Comparison of ENCODE assay signal across 23 cellular contexts in the genomic region with DNA sequence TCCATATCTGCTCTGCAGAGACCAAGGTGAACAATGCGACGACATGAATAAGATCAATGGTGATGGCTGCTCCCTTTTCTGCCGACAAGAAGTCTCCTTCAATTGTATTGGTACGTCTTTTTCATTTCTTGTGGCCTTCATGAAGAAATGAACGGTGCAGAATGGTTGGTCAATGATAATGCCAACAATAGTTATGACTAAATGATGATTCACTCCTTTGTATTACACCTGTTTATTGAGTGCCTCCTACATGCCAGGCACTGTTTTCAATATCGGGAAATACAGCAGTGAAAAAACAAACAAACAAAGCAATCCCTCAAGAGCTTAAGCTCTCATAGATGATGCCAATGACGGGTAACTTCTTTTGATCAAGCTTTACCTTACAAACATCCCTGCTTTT.
"Had no signal": no experiment of that assay in that cellular context is flagged by ENCODE, and none has a peak within 500 bp of the region (broad histone marks: within the 10 kb centered on the region; RNA-seq: fewer than 3 reads in every experiment).

No MANE protein-coding gene starts in this region.

- H3K36me3 Mint-ChIP-seq: activated naive CD8-positive, alpha-beta T cell treated with anti-CD3 and anti-CD28 coated beads for 36 hours; mesothelial cell of epicardium; natural killer cell; stimulated activated memory B cell treated with anti-CD40 and anti-IgM and Interleukin-4, amounts not matched to agents 10 μg/mL and 1 μg/mL and 100 μg/mL, for 72 hours; WTC11 had no signal

- DNase-seq: activated CD4-positive, alpha-beta T cell treated with anti-CD3 and anti-CD28 coated beads for 36 hours; activated CD4-positive, alpha-beta T cell treated with anti-CD3 and anti-CD28 coated beads, Interleukin-2, amount 50 U/mL, for 48 hours; activated CD8-positive, alpha-beta memory T cell treated with anti-CD3 and anti-CD28 coated beads, Interleukin-2, amount 50 U/mL, for 48 hours; activated naive CD4-positive, alpha-beta T cell treated with Interleukin-2 at 50 U/mL for 16 hours; activated naive CD8-positive, alpha-beta T cell treated with anti-CD3 and anti-CD28 coated beads for 36 hours; activated T-cell treated with anti-CD3 and anti-CD28 coated beads, Interleukin-2, amount 50 U/mL, for 4 hours; cerebellar nuclear complex; heart right ventricle; kidney; lower lobe of right lung; natural killer cell; pancreas; right lobe of liver; small intestine; stimulated activated CD4-positive, alpha-beta T cell treated with anti-CD3 and anti-CD28 coated beads, Interleukin-15, amount 100 ng/mL, for 24 hours; T1000; testis; uterus had no signal

- H3K27ac ChIP-seq: coronary artery, heart right ventricle, lower lobe of right lung, pancreas, right lobe of liver, testis, uterus had no signal

- ATAC-seq: activated CD4-positive, alpha-beta T cell treated with anti-CD3 and anti-CD28 coated beads for 36 hours; activated T-cell treated with anti-CD3 and anti-CD28 coated beads, Interleukin-2, amount 50 U/mL, for 4 hours; heart right ventricle; lower lobe of right lung; natural killer cell; pancreas; right lobe of liver; stimulated activated memory B cell treated with anti-CD40 and anti-IgM and Interleukin-4, amounts not matched to agents 10 μg/mL and 1 μg/mL and 100 μg/mL, for 72 hours had no signal

- H3K27me3 ChIP-seq: heart right ventricle, pancreas, right lobe of liver, testis, uterus had no signal

- H3K4me3 ChIP-seq: coronary artery, heart right ventricle, lower lobe of right lung, pancreas, right lobe of liver, testis, uterus had no signal

- H3K4me1 Mint-ChIP-seq: activated CD4-positive, alpha-beta T cell treated with anti-CD3 and anti-CD28 coated beads for 36 hours; activated naive CD8-positive, alpha-beta T cell treated with anti-CD3 and anti-CD28 coated beads for 36 hours; natural killer cell; stimulated activated memory B cell treated with anti-CD40 and anti-IgM and Interleukin-4, amounts not matched to agents 10 μg/mL and 1 μg/mL and 100 μg/mL, for 72 hours had no signal

- H3K27me3 Mint-ChIP-seq: activated naive CD8-positive, alpha-beta T cell treated with anti-CD3 and anti-CD28 coated beads for 36 hours; stimulated activated memory B cell treated with anti-CD40 and anti-IgM and Interleukin-4, amounts not matched to agents 10 μg/mL and 1 μg/mL and 100 μg/mL, for 72 hours had no signal

- H3K36me3 ChIP-seq: heart right ventricle, lower lobe of right lung, pancreas, right lobe of liver, uterus had no signal

- H3K27ac Mint-ChIP-seq: activated CD4-positive, alpha-beta T cell treated with anti-CD3 and anti-CD28 coated beads for 36 hours; activated naive CD8-positive, alpha-beta T cell treated with anti-CD3 and anti-CD28 coated beads for 36 hours; mesothelial cell of epicardium; natural killer cell; stimulated activated memory B cell treated with anti-CD40 and anti-IgM and Interleukin-4, amounts not matched to agents 10 μg/mL and 1 μg/mL and 100 μg/mL, for 72 hours; T-helper 1 cell treated with Interleukin-12 subunit alpha and Interleukin-12 subunit beta and Interleukin-4 antibody, amounts not matched to agents 30 μg/mL and 1 μg/mL, for 36 hours; WTC11 had no signal

- H3K4me3 Mint-ChIP-seq: activated CD4-positive, alpha-beta T cell treated with anti-CD3 and anti-CD28 coated beads for 36 hours; activated naive CD8-positive, alpha-beta T cell treated with anti-CD3 and anti-CD28 coated beads for 36 hours; activated T-cell treated with anti-CD3 and anti-CD28 coated beads, Interleukin-2, amount 50 U/mL, for 4 hours; mesothelial cell of epicardium; natural killer cell; stimulated activated memory B cell treated with anti-CD40 and anti-IgM and Interleukin-4, amounts not matched to agents 10 μg/mL and 1 μg/mL and 100 μg/mL, for 72 hours; T-helper 1 cell treated with Interleukin-12 subunit alpha and Interleukin-12 subunit beta and Interleukin-4 antibody, amounts not matched to agents 30 μg/mL and 1 μg/mL, for 36 hours had no signal

- H3K4me1 ChIP-seq: lower lobe of right lung, pancreas, right lobe of liver, uterus had no signal

- H3K9me3 Mint-ChIP-seq: activated naive CD8-positive, alpha-beta T cell treated with anti-CD3 and anti-CD28 coated beads for 36 hours; activated T-cell treated with anti-CD3 and anti-CD28 coated beads, Interleukin-2, amount 50 U/mL, for 4 hours; mesothelial cell of epicardium; T-helper 1 cell treated with Interleukin-12 subunit alpha and Interleukin-12 subunit beta and Interleukin-4 antibody, amounts not matched to agents 30 μg/mL and 1 μg/mL, for 36 hours; WTC11 had no signal
